Comparison of ENCODE assay signal across 8 cellular contexts in the genomic region with DNA sequence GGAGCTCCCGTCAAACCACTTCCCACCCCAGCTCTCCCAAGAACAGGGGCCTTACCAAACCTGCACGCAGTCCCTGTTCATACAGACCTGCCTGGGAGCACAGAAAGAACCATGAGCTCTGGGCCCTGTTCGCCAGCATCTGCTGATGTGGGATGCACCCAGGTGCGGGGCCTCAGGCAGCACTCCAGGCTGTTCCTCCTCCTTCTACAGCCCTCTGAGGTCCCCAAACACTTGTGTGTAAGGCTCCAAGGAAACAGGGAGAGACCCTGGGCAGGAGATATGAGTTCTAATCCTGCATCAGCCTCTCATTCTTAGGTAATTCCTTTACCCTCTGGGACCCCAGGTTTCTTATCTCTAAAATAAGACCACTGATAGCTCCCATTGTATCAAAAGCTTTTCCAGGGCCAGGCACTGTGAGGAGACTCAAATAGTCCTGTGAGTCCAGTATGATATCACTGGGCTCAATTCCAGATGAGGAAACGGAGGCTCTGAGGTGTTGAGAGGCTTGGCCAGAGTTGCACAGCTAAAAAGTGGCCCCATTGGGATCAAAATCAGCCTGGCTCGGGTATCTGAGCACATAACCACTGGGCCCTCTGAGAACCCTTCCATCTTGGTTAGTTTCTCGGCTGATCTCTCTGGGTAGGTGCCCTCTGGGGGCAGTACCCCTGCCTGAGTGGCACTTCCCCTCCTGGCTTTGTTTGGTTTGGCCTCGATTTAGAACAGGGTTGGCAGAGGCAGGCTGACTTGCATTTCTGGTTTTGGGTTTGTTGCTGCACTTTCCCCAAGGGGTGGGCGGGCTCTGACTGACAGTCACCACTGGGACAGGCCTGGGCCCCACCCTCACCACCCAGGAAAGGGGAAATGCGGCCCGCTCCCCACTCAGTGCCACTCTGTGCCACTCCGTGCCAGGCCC.
DNase-seq lines count a peak whose midpoint lies in the region; ATAC-seq lines count a peak whose summit lies in the region.

No MANE protein-coding gene starts in this region.

- peak overlapping the region; percentile 86 for H3K27ac ChIP-seq in cingulate gyrus (ENCODE audit: low read depth, low read length)

- H3K4me1 Mint-ChIP-seq in stimulated activated naive B cell treated with anti-CD40 and anti-IgM and Interleukin-4, amounts not matched to agents 10 μg/mL and 1 μg/mL and 100 μg/mL, for 72 hours: peaks cover 65 to 86% of the 10 kb centered on the region in 2 donors

- peak overlapping the region; percentile 95 for H3K27ac Mint-ChIP-seq in stimulated activated naive B cell treated with anti-CD40 and anti-IgM and Interleukin-4, amounts not matched to agents 10 μg/mL and 1 μg/mL and 100 μg/mL, for 72 hours

- DNase-seq in HT-29 (ENCODE audit: low spot score) (peak; percentile 81), myocyte (ENCODE audit: low read depth) (peak; percentile 84), NCI-H2227 treated with DMSO at 0.1 percent for 48 hours (lab: John Stamatoyannopoulos, UW) (no peak), DMS153 treated with DMSO at 0.1 percent for 48 hours (lab: John Stamatoyannopoulos, UW; ENCODE audit: unreplicated experiment) (no peak), NCI-H1694 treated with DMSO at 0.1 percent for 48 hours (lab: John Stamatoyannopoulos, UW) (no peak)
- peak; percentile 27 for DNase-seq in activated CD4-positive, alpha-beta T cell treated with anti-CD3 and anti-CD28 coated beads for 1 hour
- peak; percentile 79 for DNase-seq in stimulated activated naive B cell treated with anti-CD40 and anti-IgM and Interleukin-4, amounts not matched to agents 10 μg/mL and 1 μg/mL and 100 μg/mL, for 72 hours

- ATAC-seq in stimulated activated naive B cell treated with anti-CD40 and anti-IgM and Interleukin-4, amounts not matched to agents 10 μg/mL and 1 μg/mL and 100 μg/mL, for 72 hours (replicated peaks): peak; percentile 53 to 67

- no peaks in the 10 kb centered on the region for H3K9me3 Mint-ChIP-seq in stimulated activated naive B cell treated with anti-CD40 and anti-IgM and Interleukin-4, amounts not matched to agents 10 μg/mL and 1 μg/mL and 100 μg/mL, for 72 hours

- peaks cover 18 to 24% of the 10 kb centered on the region in 2 donors for H3K36me3 Mint-ChIP-seq in stimulated activated naive B cell treated with anti-CD40 and anti-IgM and Interleukin-4, amounts not matched to agents 10 μg/mL and 1 μg/mL and 100 μg/mL, for 72 hours

- H3K27me3 Mint-ChIP-seq in stimulated activated naive B cell treated with anti-CD40 and anti-IgM and Interleukin-4, amounts not matched to agents 10 μg/mL and 1 μg/mL and 100 μg/mL, for 72 hours: no peaks in the 10 kb centered on the region

- H3K4me3 Mint-ChIP-seq in stimulated activated naive B cell treated with anti-CD40 and anti-IgM and Interleukin-4, amounts not matched to agents 10 μg/mL and 1 μg/mL and 100 μg/mL, for 72 hours: peak overlapping the region; percentile 92 to 95

Comparison
In these comparisons a context has a peak if more than half of its experiments do, and no peak if none do; other contexts are left out.
1. DNase-seq: peak in HT-29 (single experiment), activated CD4-positive, alpha-beta T cell treated with anti-CD3 and anti-CD28 coated beads for 1 hour (single experiment), myocyte (single experiment) and stimulated activated naive B cell treated with anti-CD40 and anti-IgM and Interleukin-4, amounts not matched to agents 10 μg/mL and 1 μg/mL and 100 μg/mL, for 72 hours (single experiment); none in NCI-H2227 treated with DMSO at 0.1 percent for 48 hours (single experiment), DMS153 treated with DMSO at 0.1 percent for 48 hours (single experiment) and NCI-H1694 treated with DMSO at 0.1 percent for 48 hours (single experiment).